In genomic region chr4:103046416-103047290, GRCh38 we compare ENCODE assay signal across 8 cellular contexts.
A peak's percentile ranks its signal among the peaks of the same experiment; 100 is the strongest.
DNase-seq lines count a peak whose midpoint lies in the region; ATAC-seq and TF ChIP-seq lines count a peak whose summit lies in the region.

No MANE protein-coding gene starts in this region.

- peak; percentile 95 for ATAC-seq in HG02623 (IDR thresholded peaks at IDR 0.05; ENCODE audit: unreplicated experiment)

- DNase-seq in AG09319 (ENCODE audit: extremely low read depth, low read depth) (peak; percentile 5), GM13976 (ENCODE audit: low spot score) (no peak), NAMALWA (ENCODE audit: low spot score) (peak; percentile 81), fibroblast of peridontal ligament (ENCODE audit: extremely low read depth) (peak; percentile 58), NCI-H2171 treated with DMSO at 0.1 percent for 48 hours (lab: John Stamatoyannopoulos, UW) (no peak)
- DNase-seq in activated CD4-positive, alpha-beta T cell treated with anti-CD3 and anti-CD28 coated beads, Interleukin-2, amount 50 U/mL, for 1 hour = peak; percentile 29

- H3K4me1 ChIP-seq in neutrophil (ENCODE audit: control insufficient read depth in 1 of 2, insufficient read depth in 1 of 2, low read depth in 1 of 2, low read length in 1 of 2) = no peaks in the 10 kb centered on the region

- no peaks in the 10 kb centered on the region for H3K9me3 ChIP-seq in neutrophil

- in situ Hi-C loops in GM13976 (cut with MboI; ENCODE audit: low sequenced_read_pairs, unreplicated experiment) = no loop called here

- no peaks in the 10 kb centered on the region for H3K27me3 ChIP-seq in neutrophil

- TF ChIP-seq CTCF in AG09319 (IDR thresholded peaks at IDR 0.05; ENCODE audit: low read depth, low read length) (peak; percentile 83), GM13976 (IDR thresholded peaks at IDR 0.05; ENCODE audit: borderline replicate concordance, control extremely low read depth, extremely low read depth, insufficient read depth, missing control alignments) (peak; percentile 57), neutrophil (IDR thresholded peaks at IDR 0.05) (peak; percentile 40)

- no peak overlapping the region for H3K27ac ChIP-seq in neutrophil

- H3K4me3 ChIP-seq in neutrophil (ENCODE audit: low read depth in 1 of 2, low read length in 1 of 2) = no peak overlapping the region

- no peaks in the 10 kb centered on the region for H3K36me3 ChIP-seq in neutrophil

Comparison
In these comparisons a context has a peak if more than half of its experiments do, and no peak if none do; other contexts are left out.
1. DNase-seq: peak in AG09319 (single experiment), NAMALWA (single experiment), activated CD4-positive, alpha-beta T cell treated with anti-CD3 and anti-CD28 coated beads, Interleukin-2, amount 50 U/mL, for 1 hour (single experiment) and fibroblast of peridontal ligament (single experiment); none in GM13976 (single experiment) and NCI-H2171 treated with DMSO at 0.1 percent for 48 hours (single experiment).
2. Peak in every context shown above with its lines, with median percentiles within 50 percentile points of each other: CTCF ChIP-seq.